Comparison of ENCODE assay signal across 30 cellular contexts in genomic region chr3:193777524-193777923, GRCh38.
DNase-seq lines count a peak whose midpoint lies in the region; ATAC-seq and TF ChIP-seq lines count a peak whose summit lies in the region.
"Had no signal": no experiment of that assay in that cellular context is flagged by ENCODE, and none has a peak within 500 bp of the region (broad histone marks: within the 10 kb centered on the region; RNA-seq: fewer than 3 reads in every experiment).

No MANE protein-coding gene starts in this region.

- H3K4me2 ChIP-seq in Karpas-422 (ENCODE audit: low read depth, low read length, poor library complexity, severe bottlenecking) (peak overlapping the region; percentile 49), OCI-LY7 (ENCODE audit: low read length) (peak overlapping the region; percentile 60)
- H3K4me2 ChIP-seq: hepatocyte had no signal

- CTCF ChIA-PET in OCI-LY7 (lab: Charles Lee; ENCODE audit: unreplicated experiment) = no interaction called here

- H3K27ac ChIP-seq in Karpas-422 (ENCODE audit: low read length) (no peak overlapping the region), OCI-LY7 (ENCODE audit: low read depth, low read length, poor library complexity, severe bottlenecking) (no peak overlapping the region), dorsolateral prefrontal cortex (no peak overlapping the region)
- H3K27ac ChIP-seq: cardiac muscle cell, epithelial cell of prostate, hepatocyte, tibial artery had no signal

- POLR2A ChIA-PET in OCI-LY7 (lab: Charles Lee) = interaction anchor here (0.6 to 1.4 kb wide), 2 partner anchors 111 to 200 kb away, joined by 3 read pairs; no protein-coding TSS in a partner anchor

- BruUV-seq in OCI-LY7 (replicated peaks; lab: Mats Ljungman, UMichigan) = no TSS peak

- no peak for DNase-seq in Karpas-422
- no peak for DNase-seq in OCI-LY7 (ENCODE audit: low spot score)
- DNase-seq in glomerular visceral epithelial cell (ENCODE audit: extremely low spot score) = peak; percentile 28
- DNase-seq in nephron progenitor cell = peak; percentile 67
- no peak for DNase-seq in AG08396 (ENCODE audit: low spot score)
- DNase-seq in AML-193 (lab: John Stamatoyannopoulos, UW) = no peak
- no peak for DNase-seq in dorsolateral prefrontal cortex
- DNase-seq: activated CD4-positive, alpha-beta T cell treated with anti-CD3 and anti-CD28 coated beads for 36 hours; activated CD8-positive, alpha-beta memory T cell treated with anti-CD3 and anti-CD28 coated beads for 24 hours; activated T-cell treated with anti-CD3 and anti-CD28 coated beads, Interleukin-2, amount 50 U/mL, for 72 hours; anterior cingulate cortex; CD8-positive, alpha-beta memory T cell; MM.1S; naive B cell; NCI-H146; NCI-H748 treated with DMSO at 0.1 percent for 48 hours; occipital lobe; SHP77 treated with DMSO at 0.1 percent for 48 hours; stimulated activated CD4-positive, alpha-beta T cell treated with anti-CD3 and anti-CD28 coated beads, Interleukin-4, amount 100 ng/mL, for 4 hours; stimulated activated naive CD8-positive, alpha-beta T cell treated with anti-CD3 and anti-CD28 coated beads, Interleukin-15, Interleukin-2, amounts not matched to agents 100 U/mL and 50 U/mL, for 24 hours; tibial artery had no signal

- H2AFZ ChIP-seq in Karpas-422 (ENCODE audit: low read length) = no peak overlapping the region
- peak overlapping the region; percentile 82; the same call in 1 of the 2 replicates for H2AFZ ChIP-seq in OCI-LY7 (ENCODE audit: low read length)
- H2AFZ ChIP-seq: hepatocyte had no signal

- H3K27me3 ChIP-seq in Karpas-422 (ENCODE audit: low read length) (no peaks in the 10 kb centered on the region; the same call in 1 of the 2 replicates), dorsolateral prefrontal cortex (peaks cover 0 to 17% (median 0%) of the 10 kb centered on the region in 45 donors)
- H3K27me3 ChIP-seq: cardiac muscle cell, hepatocyte had no signal

- H3K4me1 ChIP-seq in Karpas-422 (ENCODE audit: low read length) (peaks cover 16% of the 10 kb centered on the region), OCI-LY7 (ENCODE audit: insufficient read depth, low read length, poor library complexity, severe bottlenecking) (peaks cover 23% of the 10 kb centered on the region)

- H4K20me1 ChIP-seq in Karpas-422 (ENCODE audit: insufficient read depth, low read depth, low read length) (no peaks in the 10 kb centered on the region), OCI-LY7 (ENCODE audit: insufficient read depth, low read length) (no peaks in the 10 kb centered on the region)

- H3K9me2 ChIP-seq in Karpas-422 (replicated peaks; ENCODE audit: insufficient read depth, low read length) = no peaks in the 10 kb centered on the region
- H3K9me2 ChIP-seq in OCI-LY7 (ENCODE audit: insufficient read depth, low read length) = no peaks in the 10 kb centered on the region

- peaks cover 12% of the 10 kb centered on the region for H3K27me3 Mint-ChIP-seq in nephron progenitor cell (ENCODE audit: low read depth, poor library complexity)

- peak overlapping the region; percentile 5; the same call in 1 of the 2 replicates for H3K9ac ChIP-seq in Karpas-422 (ENCODE audit: low read length)

- no peaks in the 10 kb centered on the region for H3K9me3 Mint-ChIP-seq in nephron progenitor cell
- H3K9me3 Mint-ChIP-seq: activated naive CD4-positive, alpha-beta T cell treated with anti-CD3 and anti-CD28 coated beads, Interleukin-2, amount 50 U/mL, for 24 hours; activated T-cell treated with anti-CD3 and anti-CD28 coated beads, Interleukin-2, amount 50 U/mL, for 72 hours; CD8-positive, alpha-beta memory T cell; dendritic cell treated with granulocyte-macrophage colony-stimulating factor and Interleukin-4, amounts not matched to agents 40 ng/mL and 50 ng/mL, for 4 days; IgD-negative memory B cell; memory B cell; naive B cell; T-helper 1 cell treated with Interleukin-12 subunit alpha and Interleukin-12 subunit beta and Interleukin-4 antibody, amounts not matched to agents 30 μg/mL and 1 μg/mL, for 36 hours had no signal

- intact Hi-C loops in OCI-LY7 (cut with micrococcal nuclease; ENCODE audit: unreplicated experiment) = loop anchor here (2.0 kb wide), 1 partner anchor 113 kb away; no protein-coding TSS in a partner anchor
- intact Hi-C loops in dorsolateral prefrontal cortex (cut with DNase I) = no loop called here

- H3K36me3 ChIP-seq in Karpas-422 (ENCODE audit: insufficient read depth, low read length) (no peaks in the 10 kb centered on the region), OCI-LY7 (ENCODE audit: insufficient read depth, low read length) (no peaks in the 10 kb centered on the region)
- H3K36me3 ChIP-seq: cardiac muscle cell, tibial artery had no signal

- H3K4me3 ChIP-seq in Karpas-422 (ENCODE audit: low read length) (peak overlapping the region; percentile 12; the same call in 1 of the 2 replicates), OCI-LY7 (ENCODE audit: low read depth, low read length, poor library complexity, severe bottlenecking) (no peak overlapping the region), dorsolateral prefrontal cortex (no peak overlapping the region)
- H3K4me3 ChIP-seq: cardiac muscle cell, hepatocyte, tibial artery had no signal

- peak overlapping the region; percentile 7 for H3K4me3 Mint-ChIP-seq in nephron progenitor cell
- H3K4me3 Mint-ChIP-seq: activated CD4-positive, alpha-beta T cell treated with anti-CD3 and anti-CD28 coated beads for 36 hours; activated naive CD4-positive, alpha-beta T cell treated with anti-CD3 and anti-CD28 coated beads, Interleukin-2, amount 50 U/mL, for 24 hours; activated T-cell treated with anti-CD3 and anti-CD28 coated beads, Interleukin-2, amount 50 U/mL, for 72 hours; CD8-positive, alpha-beta memory T cell; dendritic cell treated with granulocyte-macrophage colony-stimulating factor and Interleukin-4, amounts not matched to agents 40 ng/mL and 50 ng/mL, for 4 days had no signal

- ATAC-seq in GM21576 (IDR thresholded peaks at IDR 0.05; ENCODE audit: unreplicated experiment) = no peak
- ATAC-seq: activated CD4-positive, alpha-beta T cell treated with anti-CD3 and anti-CD28 coated beads for 36 hours; activated T-cell treated with anti-CD3 and anti-CD28 coated beads, Interleukin-2, amount 50 U/mL, for 72 hours; stimulated activated naive CD8-positive, alpha-beta T cell treated with anti-CD3 and anti-CD28 coated beads, Interleukin-15, Interleukin-2, amounts not matched to agents 100 U/mL and 50 U/mL, for 24 hours had no signal

- peaks cover 97% of the 10 kb centered on the region for H3K4me1 Mint-ChIP-seq in nephron progenitor cell

- H3K9me3 ChIP-seq in Karpas-422 (ENCODE audit: low read length) = no peaks in the 10 kb centered on the region
- H3K9me3 ChIP-seq in OCI-LY7 (ENCODE audit: low read length) = no peaks in the 10 kb centered on the region
- H3K9me3 ChIP-seq: tibial artery had no signal

- H3K27ac Mint-ChIP-seq in nephron progenitor cell = no peak overlapping the region
- H3K27ac Mint-ChIP-seq: activated CD4-positive, alpha-beta T cell treated with anti-CD3 and anti-CD28 coated beads for 36 hours; activated naive CD4-positive, alpha-beta T cell treated with anti-CD3 and anti-CD28 coated beads, Interleukin-2, amount 50 U/mL, for 24 hours; activated T-cell treated with anti-CD3 and anti-CD28 coated beads, Interleukin-2, amount 50 U/mL, for 72 hours; CD8-positive, alpha-beta memory T cell; dendritic cell treated with granulocyte-macrophage colony-stimulating factor and Interleukin-4, amounts not matched to agents 40 ng/mL and 50 ng/mL, for 4 days had no signal

- TF ChIP-seq CTCF in OCI-LY7 (conservative IDR thresholded peaks at IDR 0.05; ENCODE audit: low read length) = no peak
- TF ChIP-seq CTCF in nephron progenitor cell (IDR thresholded peaks at IDR 0.05) = no peak
- TF ChIP-seq CTCF in dorsolateral prefrontal cortex (IDR thresholded peaks at IDR 0.05 in 54 of 56, conservative IDR thresholded peaks at IDR 0.05 in 2 of 56; ENCODE audit: low read depth in 1 of 56, partially characterized antibody in 56 of 56) = no peak

- H3K79me2 ChIP-seq in Karpas-422 (ENCODE audit: low read length) = no peaks in the 10 kb centered on the region
- H3K79me2 ChIP-seq in OCI-LY7 (ENCODE audit: insufficient read depth, low read depth, low read length) = no peaks in the 10 kb centered on the region
- H3K79me2 ChIP-seq: hepatocyte had no signal

- H3K36me3 Mint-ChIP-seq in nephron progenitor cell (ENCODE audit: low read depth) = no peaks in the 10 kb centered on the region
- H3K36me3 Mint-ChIP-seq: activated naive CD4-positive, alpha-beta T cell treated with anti-CD3 and anti-CD28 coated beads, Interleukin-2, amount 50 U/mL, for 24 hours; CD8-positive, alpha-beta memory T cell; memory B cell had no signal

Comparison
In these comparisons a context has a peak if more than half of its experiments do, and no peak if none do; other contexts are left out.
1. DNase-seq: peak in glomerular visceral epithelial cell (single experiment) and nephron progenitor cell (single experiment); none in Karpas-422 (single experiment), OCI-LY7 (single experiment), AG08396 (single experiment), AML-193 (0 of 2) and dorsolateral prefrontal cortex (0 of 10).